In genomic region chr22:50192056-50192824, GRCh38 we compare ENCODE assay signal across 1 cellular context.
TF ChIP-seq lines count a peak whose summit lies in the region.

No MANE protein-coding gene starts in this region.

TF ChIP-seq in HCT116, 20 proteins besides CTCF, POLR2A, EP300 and RAD21 (continued from another document):
- TF ChIP-seq CEBPB (IDR thresholded peaks at IDR 0.05; ENCODE audit: low read depth) (no peak), FOSL1 (IDR thresholded peaks at IDR 0.05; ENCODE audit: low read depth) (no peak), ELF1 (IDR thresholded peaks at IDR 0.05; ENCODE audit: borderline replicate concordance, low read depth) (no peak), ATF3 (IDR thresholded peaks at IDR 0.05) (no peak), EZH2 (IDR thresholded peaks at IDR 0.05) (no peak), SP1 (IDR thresholded peaks at IDR 0.05; ENCODE audit: low read depth) (no peak), SRF (IDR thresholded peaks at IDR 0.05; ENCODE audit: low read depth) (no peak), MAX (IDR thresholded peaks at IDR 0.05) (no peak), TCF7L2 (IDR thresholded peaks at IDR 0.05; ENCODE audit: borderline replicate concordance, extremely low read depth, insufficient read depth, insufficient read length) (no peak), JUND (IDR thresholded peaks at IDR 0.05) (no peak), EGR1 (IDR thresholded peaks at IDR 0.05; ENCODE audit: low read depth) (no peak), ZBTB33 (IDR thresholded peaks at IDR 0.05; ENCODE audit: extremely low read depth, insufficient replicate concordance, low read length) (no peak), REST (IDR thresholded peaks at IDR 0.05; ENCODE audit: low read depth) (no peak), CBX3 (IDR thresholded peaks at IDR 0.05; ENCODE audit: low read depth) (no peak), POLR2AphosphoS5 (IDR thresholded peaks at IDR 0.05; ENCODE audit: low read depth, low read length) (no peak)
